Comparison of ENCODE assay signal across 7 cellular contexts in genomic region chr20:47815416-47815806, GRCh38.
"Had no signal": no experiment of that assay in that cellular context is flagged by ENCODE, and none has a peak within 500 bp of the region (broad histone marks: within the 10 kb centered on the region; RNA-seq: fewer than 3 reads in every experiment).

No MANE protein-coding gene starts in this region.

- H3K4me1 ChIP-seq: HAP-1 had no signal

- H3K4me3 ChIP-seq: GM23248, HAP-1 had no signal

- H3K9ac ChIP-seq: GM23248, KMS-11 had no signal

- H3K36me3 ChIP-seq: HAP-1 had no signal

- H3K9me3 ChIP-seq: HAP-1 had no signal

- H3K4me2 ChIP-seq: KMS-11 had no signal

- DNase-seq: GM23248, GOT3, H7, IMR-90, KBM-7 had no signal

- H2AFZ ChIP-seq: GM23248 had no signal

- H3K27ac ChIP-seq: GM23248, KMS-11 had no signal
